8 cellular contexts compared by ENCODE assay signal in the genomic region with DNA sequence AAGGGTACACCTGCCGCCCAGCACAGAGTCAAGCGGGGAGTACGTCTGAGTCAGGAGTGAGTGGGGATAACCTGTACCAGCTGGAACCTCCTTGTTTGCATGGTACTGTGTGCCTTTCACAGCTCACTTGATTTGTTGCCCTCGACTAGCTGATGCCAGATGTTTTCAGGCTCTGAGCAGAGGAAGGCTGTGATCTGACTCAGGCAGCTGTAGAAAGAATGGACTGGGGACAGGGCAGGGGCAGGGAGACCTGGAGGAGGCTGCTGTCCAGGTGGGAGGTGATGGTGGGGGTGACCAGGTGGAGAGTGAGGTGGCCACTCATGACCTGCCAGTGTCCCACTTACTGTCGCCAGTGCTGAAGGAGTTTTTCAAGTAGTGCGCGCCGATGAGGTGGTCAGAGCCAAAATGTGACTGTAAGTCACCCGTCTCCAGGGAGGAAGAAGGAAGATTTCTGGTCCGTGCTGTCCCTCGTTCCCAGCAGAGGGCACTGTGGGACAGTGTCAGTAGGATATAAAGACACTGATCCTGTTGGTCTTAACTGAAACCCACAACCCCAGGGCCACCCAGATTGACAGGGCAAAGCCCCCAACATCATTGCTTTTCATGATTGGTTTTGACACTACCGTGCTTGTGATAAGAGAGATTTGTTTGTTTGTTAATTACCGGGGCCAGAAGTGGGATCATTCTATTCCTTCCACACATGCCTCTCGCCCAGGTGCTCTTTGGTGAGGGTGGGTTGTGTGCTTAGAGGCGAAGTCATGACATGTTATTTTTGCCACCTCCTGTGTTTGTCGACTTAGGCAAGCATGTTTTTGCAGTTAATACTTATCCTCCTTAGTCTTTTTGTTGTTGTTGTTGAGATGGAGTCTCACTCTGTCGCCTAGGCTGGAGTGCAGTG.
DNase-seq lines count a peak whose midpoint lies in the region; ATAC-seq and TF ChIP-seq lines count a peak whose summit lies in the region.

No MANE protein-coding gene starts in this region.

- no peaks in the 10 kb centered on the region for H3K27me3 ChIP-seq in adrenal gland
- H3K27me3 ChIP-seq in left ventricle myocardium inferior (ENCODE audit: low read depth): no peaks in the 10 kb centered on the region

- H3K36me3 ChIP-seq in adrenal gland (replicated peaks in 1 of 2): no peaks in the 10 kb centered on the region
- H3K36me3 ChIP-seq in left ventricle myocardium inferior: peaks cover 13% of the 10 kb centered on the region

- H3K4me3 ChIP-seq in adrenal gland (no peak overlapping the region), left ventricle myocardium inferior (no peak overlapping the region)

- in situ Hi-C loops in G401 (cut with HindIII; ENCODE audit: low sequenced_read_pairs): no loop called here

- TF ChIP-seq CTCF in adrenal gland (IDR thresholded peaks at IDR 0.05) (peak; percentile 45 to 73 (median 66)), left ventricle myocardium inferior (IDR thresholded peaks at IDR 0.05; ENCODE audit: borderline replicate concordance) (peak; percentile 83)

- H3K4me1 ChIP-seq in adrenal gland (replicated peaks in 1 of 2): no peaks in the 10 kb centered on the region
- H3K4me1 ChIP-seq in left ventricle myocardium inferior: peaks cover 18% of the 10 kb centered on the region

- ATAC-seq in GM19397 (IDR thresholded peaks at IDR 0.05; ENCODE audit: unreplicated experiment): no peak
- no peak for ATAC-seq in HG03460 (IDR thresholded peaks at IDR 0.05; ENCODE audit: unreplicated experiment)

- WGBS in adrenal gland, 4 donors: 44 to 55% (median 49%) methylated on average over 14 to 17 of the region's 17 CpGs

- H3K27ac ChIP-seq in adrenal gland (no peak overlapping the region), left ventricle myocardium inferior (replicated peaks) (no peak overlapping the region)

- H3K9me3 ChIP-seq in adrenal gland (replicated peaks in 1 of 3) (no peaks in the 10 kb centered on the region), left ventricle myocardium inferior (replicated peaks) (no peaks in the 10 kb centered on the region)

- intact Hi-C loops in adrenal gland (cut with DNase I) (loop anchor here (2.0 to 10.0 kb wide), 3 partner anchors 91 to 197 kb away; a partner anchor contains a TSS), left ventricle myocardium inferior (cut with micrococcal nuclease) (no loop called here)

- TF ChIP-seq POLR2A in adrenal gland (IDR thresholded peaks at IDR 0.05): no peak

- DNase-seq in G401 (ENCODE audit: low spot score) (peak; percentile 70), NCI-H1105 treated with DMSO at 0.1 percent for 48 hours (lab: John Stamatoyannopoulos, UW) (peak; percentile 62), SKM-1 treated with dmso at 0.1 percent for 144 hours (lab: John Stamatoyannopoulos, UW; ENCODE audit: unreplicated experiment) (peak; percentile 45), adrenal gland (peak; percentile 65 to 92 (median 77)), left ventricle myocardium inferior (peak; percentile 59), renal cortical epithelial cell (ENCODE audit: low read depth) (peak; percentile 80)
